Comparison of ENCODE assay signal across 16 cellular contexts in the genomic region with DNA sequence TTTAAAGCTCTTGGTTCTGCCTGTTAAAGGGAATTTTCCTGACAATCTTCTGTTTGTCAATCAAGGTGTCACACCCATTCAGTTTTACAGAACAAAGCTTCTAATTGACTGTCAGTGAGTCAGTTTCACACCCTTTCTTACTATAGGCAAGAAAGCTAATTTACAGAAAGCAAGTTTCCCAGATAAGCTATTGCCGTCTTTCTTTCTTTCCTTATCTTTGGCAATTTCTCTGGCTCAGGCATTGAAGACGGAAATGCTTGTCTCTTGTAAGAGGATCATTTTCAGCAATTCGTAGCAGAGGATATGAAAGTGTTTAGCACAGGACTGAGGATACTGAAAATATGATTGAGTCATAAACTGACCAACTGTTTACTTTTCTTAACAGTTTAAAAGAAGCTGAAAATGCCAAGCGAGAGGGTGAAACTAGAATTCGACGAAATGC. TPM values are rescaled to one million over a fixed set of nuclear protein-coding genes. Genes with fewer than 3 reads are reported as not detected.
A peak's percentile ranks its signal among the peaks of the same experiment; 100 is the strongest.
DNase-seq lines count a peak whose midpoint lies in the region; ATAC-seq and TF ChIP-seq lines count a peak whose summit lies in the region.
"Had no signal": no experiment of that assay in that cellular context is flagged by ENCODE, and none has a peak within 500 bp of the region (broad histone marks: within the 10 kb centered on the region; RNA-seq: fewer than 3 reads in every experiment).

No MANE protein-coding gene starts in this region.

- H3K9me2 ChIP-seq in MM.1S (replicated peaks; ENCODE audit: insufficient read depth, low read length) = no peaks in the 10 kb centered on the region

- intact Hi-C loops in MCF 10A (cut with micrococcal nuclease) (no loop called here), breast epithelium (cut with DNase I; ENCODE audit: low total_unique reads) (no loop called here)
- intact Hi-C loops in activated CD8-positive, alpha-beta T cell treated with anti-CD3 and anti-CD28 coated beads for 36 hours (cut with micrococcal nuclease) = no loop called here

- 58 to 91% methylated on average over 3 to 6 of the region's 6 CpGs for WGBS in gastroesophageal sphincter (ENCODE audit: low coverage in 1 of 2), 2 donors
- 44% methylated on average over 6 of the region's 6 CpGs for WGBS in smooth muscle cell (ENCODE audit: low lambda C conversion rate)

- no peaks in the 10 kb centered on the region for H3K4me1 ChIP-seq in breast epithelium
- peaks cover 39% of the 10 kb centered on the region for H3K4me1 ChIP-seq in MM.1S (ENCODE audit: low read length)
- H3K4me1 ChIP-seq in gastroesophageal sphincter = peaks cover 0 to 4% (median 0%) of the 10 kb centered on the region in 3 donors
- H3K4me1 ChIP-seq in smooth muscle cell (ENCODE audit: low read depth) = no peaks in the 10 kb centered on the region

- POLR2A ChIA-PET in MCF 10A (lab: Yijun Ruan, JAX) = interaction anchor here (0.6 to 3.7 kb wide), 15 partner anchors 9 to 993 kb away, joined by 3 to 22 read pairs (median 5); partner anchors contain the start of gene SPINK5
- POLR2A ChIA-PET in activated CD8-positive, alpha-beta T cell treated with anti-CD3 and anti-CD28 coated beads for 36 hours (lab: Charles Lee) = no interaction called here

- H3K27ac ChIP-seq in breast epithelium = no peak overlapping the region
- peak overlapping the region; percentile 86 for H3K27ac ChIP-seq in MM.1S (ENCODE audit: low read length)
- no peak overlapping the region for H3K27ac ChIP-seq in gastroesophageal sphincter
- H3K27ac ChIP-seq in smooth muscle cell (ENCODE audit: low read depth) = no peak overlapping the region
- H3K27ac ChIP-seq: body of pancreas, thoracic aorta had no signal

- TF ChIP-seq POLR2A in breast epithelium (IDR thresholded peaks at IDR 0.05) = no peak
- no peak for TF ChIP-seq POLR2A in gastroesophageal sphincter (IDR thresholded peaks at IDR 0.05)

- peak overlapping the region; percentile 93 for H3K27ac Mint-ChIP-seq in MCF 10A (ENCODE audit: low read depth, unreplicated experiment)
- no peak overlapping the region for H3K27ac Mint-ChIP-seq in activated CD8-positive, alpha-beta T cell treated with anti-CD3 and anti-CD28 coated beads for 36 hours

- DNase-seq in MCF 10A (ENCODE audit: unreplicated experiment) = peak; percentile 67
- DNase-seq in breast epithelium (ENCODE audit: low spot score in 2 of 2) = no peak
- peak; percentile 89 for DNase-seq in MM.1S
- peak; percentile 1 for DNase-seq in fibroblast of pulmonary artery (ENCODE audit: low read depth)
- no peak for DNase-seq in NCI-H2029 (lab: John Stamatoyannopoulos, UW)
- DNase-seq in activated CD8-positive, alpha-beta T cell treated with anti-CD3 and anti-CD28 coated beads for 36 hours = no peak
- DNase-seq in smooth muscle cell (lab: John Stamatoyannopoulos, UW; ENCODE audit: unreplicated experiment) = no peak
- DNase-seq: activated gamma-delta T cell, body of pancreas, head of caudate nucleus, MG63, small intestine, T-helper 2 cell had no signal

- BruUV-seq in MCF 10A (replicated peaks; lab: Mats Ljungman, UMichigan) = no TSS peak

- TF ChIP-seq EP300 in gastroesophageal sphincter (IDR thresholded peaks at IDR 0.05) = no peak

- H3K36me3 ChIP-seq in breast epithelium = no peaks in the 10 kb centered on the region
- no peaks in the 10 kb centered on the region for H3K36me3 ChIP-seq in MM.1S (replicated peaks; ENCODE audit: insufficient read depth, low read length)
- no peaks in the 10 kb centered on the region for H3K36me3 ChIP-seq in gastroesophageal sphincter
- H3K36me3 ChIP-seq in smooth muscle cell (ENCODE audit: low read depth) = no peaks in the 10 kb centered on the region
- H3K36me3 ChIP-seq: MG63, thoracic aorta had no signal

- no peak for ATAC-seq in gastroesophageal sphincter
- ATAC-seq in activated CD8-positive, alpha-beta T cell treated with anti-CD3 and anti-CD28 coated beads for 36 hours = no peak
- ATAC-seq: body of pancreas, Panc1 had no signal

- no peaks in the 10 kb centered on the region for H3K9me3 Mint-ChIP-seq in MCF 10A (ENCODE audit: unreplicated experiment)
- H3K9me3 Mint-ChIP-seq in activated CD8-positive, alpha-beta T cell treated with anti-CD3 and anti-CD28 coated beads for 36 hours = no peaks in the 10 kb centered on the region

- H3K79me2 ChIP-seq in MM.1S (ENCODE audit: low read length) (no peaks in the 10 kb centered on the region), smooth muscle cell (ENCODE audit: low read depth) (no peaks in the 10 kb centered on the region)

- TF ChIP-seq CTCF in MCF 10A (IDR thresholded peaks at IDR 0.05; ENCODE audit: unreplicated experiment) (no peak), breast epithelium (IDR thresholded peaks at IDR 0.05) (no peak), MM.1S (IDR thresholded peaks at IDR 0.05; ENCODE audit: low read length) (no peak), fibroblast of pulmonary artery (IDR thresholded peaks at IDR 0.05; ENCODE audit: low read length, missing control alignments) (no peak), gastroesophageal sphincter (IDR thresholded peaks at IDR 0.05) (no peak), smooth muscle cell (IDR thresholded peaks at IDR 0.05; ENCODE audit: borderline replicate concordance, insufficient read depth, poor library complexity, severe bottlenecking) (no peak)
- no peak for TF ChIP-seq CTCF in activated CD8-positive, alpha-beta T cell treated with anti-CD3 and anti-CD28 coated beads for 36 hours (IDR thresholded peaks at IDR 0.05)

- H3K4me2 ChIP-seq in MM.1S (ENCODE audit: low read depth, low read length) (peak overlapping the region; percentile 60), smooth muscle cell (no peak overlapping the region)

- H3K9me3 ChIP-seq in breast epithelium (no peaks in the 10 kb centered on the region), MM.1S (replicated peaks; ENCODE audit: insufficient read depth, low read length) (no peaks in the 10 kb centered on the region), gastroesophageal sphincter (no peaks in the 10 kb centered on the region), smooth muscle cell (replicated peaks; ENCODE audit: low read depth) (no peaks in the 10 kb centered on the region)
- H3K9me3 ChIP-seq: body of pancreas, MG63, thoracic aorta had no signal

- H3K27me3 Mint-ChIP-seq in MCF 10A (ENCODE audit: insufficient read depth, unreplicated experiment) = no peaks in the 10 kb centered on the region
- no peaks in the 10 kb centered on the region for H3K27me3 Mint-ChIP-seq in activated CD8-positive, alpha-beta T cell treated with anti-CD3 and anti-CD28 coated beads for 36 hours

- no peaks in the 10 kb centered on the region for H3K36me3 Mint-ChIP-seq in MCF 10A (ENCODE audit: insufficient read depth, unreplicated experiment)
- H3K36me3 Mint-ChIP-seq in activated CD8-positive, alpha-beta T cell treated with anti-CD3 and anti-CD28 coated beads for 36 hours (ENCODE audit: low read depth) = no peaks in the 10 kb centered on the region

- no peaks in the 10 kb centered on the region for H4K20me1 ChIP-seq in MM.1S (ENCODE audit: insufficient read depth, low read length)
- H4K20me1 ChIP-seq in smooth muscle cell (ENCODE audit: low read depth) = no peaks in the 10 kb centered on the region

- peak overlapping the region; percentile 37 for H3K9ac ChIP-seq in MM.1S (ENCODE audit: low read length)
- no peak overlapping the region for H3K9ac ChIP-seq in smooth muscle cell (ENCODE audit: low read depth)

- CTCF ChIA-PET in MCF 10A (lab: Yijun Ruan, JAX) = interaction anchor here (1.0 to 1.5 kb wide), 2 partner anchors 20 to 155 kb away, joined by 3 to 6 read pairs; no protein-coding TSS in a partner anchor
- CTCF ChIA-PET in activated CD8-positive, alpha-beta T cell treated with anti-CD3 and anti-CD28 coated beads for 36 hours (lab: Charles Lee) = no interaction called here

- no peak overlapping the region for H3K4me3 ChIP-seq in breast epithelium
- H3K4me3 ChIP-seq in MM.1S (ENCODE audit: low read length) = peak overlapping the region; percentile 44
- no peak overlapping the region for H3K4me3 ChIP-seq in fibroblast of pulmonary artery (replicated peaks; ENCODE audit: low read depth, low read length)
- H3K4me3 ChIP-seq in gastroesophageal sphincter = no peak overlapping the region
- no peak overlapping the region for H3K4me3 ChIP-seq in smooth muscle cell
- H3K4me3 ChIP-seq: body of pancreas, MG63, thoracic aorta had no signal

- peaks cover 14% of the 10 kb centered on the region for H3K4me1 Mint-ChIP-seq in MCF 10A (ENCODE audit: insufficient read depth, unreplicated experiment)
- no peaks in the 10 kb centered on the region for H3K4me1 Mint-ChIP-seq in activated CD8-positive, alpha-beta T cell treated with anti-CD3 and anti-CD28 coated beads for 36 hours (ENCODE audit: low read depth)

- peak overlapping the region; percentile 3 for H2AFZ ChIP-seq in MM.1S (ENCODE audit: low read length)
- H2AFZ ChIP-seq in smooth muscle cell (ENCODE audit: low read depth) = no peak overlapping the region

- no peaks in the 10 kb centered on the region for H3K27me3 ChIP-seq in breast epithelium
- H3K27me3 ChIP-seq in MM.1S (replicated peaks; ENCODE audit: insufficient read depth, low read length) = no peaks in the 10 kb centered on the region
- H3K27me3 ChIP-seq in gastroesophageal sphincter = no peaks in the 10 kb centered on the region
- H3K27me3 ChIP-seq in smooth muscle cell (ENCODE audit: low read depth) = no peaks in the 10 kb centered on the region
- H3K27me3 ChIP-seq: body of pancreas had no signal

- H3F3A ChIP-seq in MM.1S (ENCODE audit: insufficient read depth, low read length) (peaks cover 27% of the 10 kb centered on the region), smooth muscle cell (ENCODE audit: low read depth) (no peaks in the 10 kb centered on the region)

- H3K4me3 Mint-ChIP-seq in MCF 10A (ENCODE audit: unreplicated experiment) = peak overlapping the region; percentile 63
- no peak overlapping the region for H3K4me3 Mint-ChIP-seq in activated CD8-positive, alpha-beta T cell treated with anti-CD3 and anti-CD28 coated beads for 36 hours

RNA-seq across cellular contexts. Expression of gene SPINK5, which starts 27.0 kb away (rescaled TPM):
- total RNA-seq in MCF 10A (2022) (0.96 and 3.1 TPM in 2 replicates), breast epithelium (under 1 TPM in 2 of 3 donors, not detected in 1; under 0.01 to 0.16 TPM), gastroesophageal sphincter (10 to 100 TPM in 1 of 4 donors, 1 to 10 TPM in 2, under 1 TPM in 1; 0.94 to 47.0 (median 1.6) TPM), smooth muscle cell (25.3 and 33.1 TPM in 2 replicates)
- total RNA-seq in activated CD8-positive, alpha-beta T cell treated with anti-CD3 and anti-CD28 coated beads for 36 hours = not detected
- 6.4 and 10.0 TPM in 2 replicates for polyA plus RNA-seq in smooth muscle cell

Comparison
In these comparisons a context has a peak if more than half of its experiments do, and no peak if none do; other contexts are left out.
1. DNase-seq: peak in MCF 10A (single experiment), MM.1S (single experiment) and fibroblast of pulmonary artery (single experiment); none in breast epithelium (0 of 2), NCI-H2029 (single experiment), activated CD8-positive, alpha-beta T cell treated with anti-CD3 and anti-CD28 coated beads for 36 hours (single experiment) and smooth muscle cell (single experiment).